In the genomic region with DNA sequence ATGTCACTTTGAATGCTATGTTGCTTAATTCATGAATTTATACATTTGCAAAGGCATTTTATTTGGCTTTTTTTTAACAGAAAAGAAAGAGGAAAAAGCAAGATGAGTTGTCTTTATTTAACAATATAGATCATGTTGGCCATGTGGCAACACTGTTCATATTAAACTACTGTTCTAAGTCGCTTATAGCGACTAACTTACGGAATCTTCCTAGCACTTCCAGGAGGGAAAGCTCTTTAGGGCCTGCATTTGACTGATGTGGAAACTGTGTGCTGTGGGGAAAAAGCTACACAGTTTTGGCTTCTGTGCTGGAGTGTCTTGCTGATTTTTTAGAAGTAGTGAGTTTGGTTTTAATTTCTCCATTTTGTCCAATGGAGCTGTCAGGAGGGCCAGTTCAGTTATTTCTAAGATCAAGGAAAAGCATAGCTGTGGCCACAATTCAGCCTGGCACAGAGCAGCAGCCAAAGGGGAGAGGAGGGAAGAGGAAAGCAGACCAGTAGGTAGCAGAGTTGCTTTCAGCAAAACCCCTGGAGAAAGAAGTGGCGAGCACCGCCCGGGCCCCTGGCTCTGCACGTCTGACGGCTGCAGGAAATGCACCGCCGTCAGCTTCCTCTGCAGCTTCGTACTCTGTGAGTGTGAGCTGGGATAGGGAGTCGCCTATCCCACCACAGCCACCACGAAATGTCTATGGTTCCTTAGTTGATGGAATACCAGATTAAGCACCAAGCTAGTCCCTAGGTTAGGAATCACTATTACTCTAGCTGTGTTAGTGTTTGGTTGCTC, we compare ENCODE assay signal across 8 cellular contexts.
DNase-seq lines count a peak whose midpoint lies in the region; ATAC-seq and TF ChIP-seq lines count a peak whose summit lies in the region.

No MANE protein-coding gene starts in this region.

- peaks cover 33% of the 10 kb centered on the region for H3K4me1 Mint-ChIP-seq in activated T-cell treated with anti-CD3 and anti-CD28 coated beads, Interleukin-2, amount 50 U/mL, for 24 hours (ENCODE audit: low read depth)
- H3K4me1 Mint-ChIP-seq in HFFc6 (ENCODE audit: low read depth), result peaks cover 30% of the 10 kb centered on the region

- H3K9me3 ChIP-seq in heart right ventricle, result no peaks in the 10 kb centered on the region
- no peaks in the 10 kb centered on the region for H3K9me3 ChIP-seq in transverse colon

- no peaks in the 10 kb centered on the region for H3K36me3 Mint-ChIP-seq in activated T-cell treated with anti-CD3 and anti-CD28 coated beads, Interleukin-2, amount 50 U/mL, for 24 hours (ENCODE audit: low read depth)
- 0 out of 2 replicates have a peak, but pooled peaks cover 10% of the 10 kb centered on the region for H3K36me3 Mint-ChIP-seq in HFFc6 (ENCODE audit: low read depth)

- WGBS in heart right ventricle, 2 donors, result 52 to 64% methylated on average over 13 of the region's 13 CpGs
- WGBS in transverse colon (ENCODE audit: low coverage in 1 of 2), 2 donors, result 76 to 97% methylated on average over 3 to 13 of the region's 13 CpGs

- intact Hi-C loops in heart right ventricle (cut with DNase I) (loop anchor here in 2 of 10 donors (5.0 kb wide), 1 partner anchor 35 kb away; no protein-coding TSS in a partner anchor), transverse colon (cut with DNase I; ENCODE audit: low total_unique reads) (no loop called here)

- H3K9me3 Mint-ChIP-seq in activated T-cell treated with anti-CD3 and anti-CD28 coated beads, Interleukin-2, amount 50 U/mL, for 24 hours, result no peaks in the 10 kb centered on the region
- H3K9me3 Mint-ChIP-seq in HFFc6, result no peaks in the 10 kb centered on the region

- TF ChIP-seq CTCF in heart right ventricle (IDR thresholded peaks at IDR 0.05), result no peak
- TF ChIP-seq CTCF in transverse colon (IDR thresholded peaks at IDR 0.05), result no peak
- TF ChIP-seq CTCF in HFFc6 (IDR thresholded peaks at IDR 0.05), result no peak

- ATAC-seq in heart right ventricle, result peak in 7 of 8 donors; percentile 30 to 63 (median 50)

- TF ChIP-seq POLR2A in transverse colon (IDR thresholded peaks at IDR 0.05), result peak; percentile 16

- no peak overlapping the region for H3K4me3 Mint-ChIP-seq in activated T-cell treated with anti-CD3 and anti-CD28 coated beads, Interleukin-2, amount 50 U/mL, for 24 hours
- no peak overlapping the region for H3K4me3 Mint-ChIP-seq in HFFc6

- H3K27ac Mint-ChIP-seq in activated T-cell treated with anti-CD3 and anti-CD28 coated beads, Interleukin-2, amount 50 U/mL, for 24 hours, result no peak overlapping the region
- no peak overlapping the region for H3K27ac Mint-ChIP-seq in HFFc6

- DNase-seq in activated T-cell treated with anti-CD3 and anti-CD28 coated beads, Interleukin-2, amount 50 U/mL, for 24 hours, result peak; percentile 32
- DNase-seq in activated T-cell treated with anti-CD3 and anti-CD28 coated beads for 4 hours (no peak), T-helper 9 cell (peak; percentile 3), heart right ventricle (peak; percentile 56 to 59), transverse colon (no peak), NCI-H345 (lab: John Stamatoyannopoulos, UW) (no peak), NCI-H2081 treated with DMSO at 0.1 percent for 48 hours (lab: John Stamatoyannopoulos, UW) (no peak), HFFc6 (no peak)

- H3K27me3 ChIP-seq in heart right ventricle (no peaks in the 10 kb centered on the region), transverse colon (no peaks in the 10 kb centered on the region)

- H3K4me3 ChIP-seq in heart right ventricle, result peak overlapping the region in 7 of 10 donors; percentile 26 to 53 (median 48)
- H3K4me3 ChIP-seq in transverse colon, result peak overlapping the region in 1 of 4 donors; percentile 16

- H3K4me1 ChIP-seq in heart right ventricle (peaks cover 2 to 100% (median 94%) of the 10 kb centered on the region in 9 donors), transverse colon (peaks cover 19 to 53% (median 27%) of the 10 kb centered on the region in 4 donors)

- H3K36me3 ChIP-seq in heart right ventricle (peaks cover 0 to 70% (median 26%) of the 10 kb centered on the region in 9 donors), transverse colon (peaks cover 0 to 14% (median 0%) of the 10 kb centered on the region in 4 donors)

- H3K27me3 Mint-ChIP-seq in activated T-cell treated with anti-CD3 and anti-CD28 coated beads, Interleukin-2, amount 50 U/mL, for 24 hours, result peaks cover 74% of the 10 kb centered on the region
- H3K27me3 Mint-ChIP-seq in HFFc6 (ENCODE audit: insufficient read depth), result peaks cover 2% of the 10 kb centered on the region; the same call in 1 of the 2 replicates

- H3K27ac ChIP-seq in heart right ventricle (peak overlapping the region in 9 of 10 donors; percentile 36 to 89 (median 77)), transverse colon (peak overlapping the region; percentile 78 to 86 (median 86))

- in situ Hi-C loops in transverse colon (cut with MboI; ENCODE audit: low pct_ligation_motif_present in 1 of 4, low pct_unique_long_range_greater_than_20kb in 1 of 4, low sequenced_read_pairs in 3 of 4), result no loop called here

- TF ChIP-seq EP300 in transverse colon (IDR thresholded peaks at IDR 0.05; ENCODE audit: low read depth), result no peak

Comparison
In these comparisons a context has a peak if more than half of its experiments do, and no peak if none do; other contexts are left out.
1. DNase-seq: peak in activated T-cell treated with anti-CD3 and anti-CD28 coated beads, Interleukin-2, amount 50 U/mL, for 24 hours (single experiment), T-helper 9 cell (single experiment) and heart right ventricle (2 of 2); none in activated T-cell treated with anti-CD3 and anti-CD28 coated beads for 4 hours (single experiment), transverse colon (single experiment), NCI-H345 (single experiment), NCI-H2081 treated with DMSO at 0.1 percent for 48 hours (single experiment) and HFFc6 (single experiment).